In genomic region chr15:37094542-37095196, GRCh38 we compare ENCODE assay signal across 12 cellular contexts. TPM values are rescaled to one million over a fixed set of nuclear protein-coding genes. Genes with fewer than 3 reads are reported as not detected.
DNase-seq lines count a peak whose midpoint lies in the region; ATAC-seq and TF ChIP-seq lines count a peak whose summit lies in the region.
"Had no signal": no experiment of that assay in that cellular context is flagged by ENCODE, and none has a peak within 500 bp of the region (broad histone marks: within the 10 kb centered on the region; RNA-seq: fewer than 3 reads in every experiment).

No MANE protein-coding gene starts in this region.

- CTCF ChIA-PET in naive thymus-derived CD4-positive, alpha-beta T cell (lab: Charles Lee): no interaction called here

- H3K9me3 Mint-ChIP-seq in natural killer cell treated with Interleukin-12 subunit alpha and Interleukin-12 subunit beta and Interleukin-15 and Interleukin-18, amount 100 ng/mL, for 72 hours: no peaks in the 10 kb centered on the region
- peaks cover 0 to 16% (median 0%) of the 10 kb centered on the region in 11 donors for H3K9me3 Mint-ChIP-seq in naive thymus-derived CD4-positive, alpha-beta T cell
- H3K9me3 Mint-ChIP-seq: central memory CD8-positive, alpha-beta T cell had no signal

- intact Hi-C loops in dorsolateral prefrontal cortex (cut with DNase I): no loop called here
- intact Hi-C loops in naive thymus-derived CD4-positive, alpha-beta T cell (cut with micrococcal nuclease): no loop called here

- peak overlapping the region; percentile 42 to 87 (median 74) for H3K4me3 ChIP-seq in dorsolateral prefrontal cortex
- no peak overlapping the region for H3K4me3 ChIP-seq in mesendoderm (ENCODE audit: low read length)
- peak overlapping the region in 3 of 4 donors; percentile 61 to 88 (median 71) for H3K4me3 ChIP-seq in upper lobe of left lung
- H3K4me3 ChIP-seq in naive thymus-derived CD4-positive, alpha-beta T cell (ENCODE audit: low read length): no peak overlapping the region

- H3K23ac ChIP-seq in mesendoderm (ENCODE audit: low read length): no peak overlapping the region

- ATAC-seq in upper lobe of left lung (ENCODE audit: low FRiP score in 2 of 2) (no peak), GM21576 (IDR thresholded peaks at IDR 0.05; ENCODE audit: unreplicated experiment) (no peak)
- ATAC-seq in natural killer cell treated with Interleukin-12 subunit alpha and Interleukin-12 subunit beta and Interleukin-15 and Interleukin-18, amount 100 ng/mL, for 72 hours: no peak
- no peak for ATAC-seq in naive thymus-derived CD4-positive, alpha-beta T cell

- peaks cover 16 to 20% of the 10 kb centered on the region in 2 donors for H3K4me1 Mint-ChIP-seq in natural killer cell treated with Interleukin-12 subunit alpha and Interleukin-12 subunit beta and Interleukin-15 and Interleukin-18, amount 100 ng/mL, for 72 hours (ENCODE audit: low read depth in 2 of 2)
- H3K4me1 Mint-ChIP-seq in naive thymus-derived CD4-positive, alpha-beta T cell: peaks cover 12 to 43% (median 32%) of the 10 kb centered on the region in 7 donors

- H3K79me2 ChIP-seq in mesendoderm (ENCODE audit: control insufficient read depth, insufficient read depth, low read length): no peaks in the 10 kb centered on the region

- H3K56ac ChIP-seq in mesendoderm (ENCODE audit: low read length): no peak overlapping the region

- H3K27me3 ChIP-seq in dorsolateral prefrontal cortex (peaks cover 0 to 37% (median 9%) of the 10 kb centered on the region in 45 donors), mesendoderm (ENCODE audit: insufficient read depth, low read length, poor library complexity) (peaks cover 22% of the 10 kb centered on the region), upper lobe of left lung (peaks cover 0 to 12% (median 0%) of the 10 kb centered on the region in 4 donors)
- H3K27me3 ChIP-seq in naive thymus-derived CD4-positive, alpha-beta T cell (ENCODE audit: control insufficient read depth in 2 of 2, insufficient read depth in 2 of 2, low read length in 2 of 2): peaks cover 0 to 8% of the 10 kb centered on the region in 2 donors

- H3K27me3 Mint-ChIP-seq in natural killer cell treated with Interleukin-12 subunit alpha and Interleukin-12 subunit beta and Interleukin-15 and Interleukin-18, amount 100 ng/mL, for 72 hours: peaks cover 51 to 73% of the 10 kb centered on the region in 2 donors
- H3K27me3 Mint-ChIP-seq in naive thymus-derived CD4-positive, alpha-beta T cell: peaks cover 70 to 84% (median 80%) of the 10 kb centered on the region in 5 donors

- H3K4me2 ChIP-seq in mesendoderm (ENCODE audit: low read length): no peak overlapping the region

- no peak for TF ChIP-seq POLR2A in upper lobe of left lung (IDR thresholded peaks at IDR 0.05)

- H3K27ac Mint-ChIP-seq in natural killer cell treated with Interleukin-12 subunit alpha and Interleukin-12 subunit beta and Interleukin-15 and Interleukin-18, amount 100 ng/mL, for 72 hours: no peak overlapping the region
- H3K27ac Mint-ChIP-seq in naive thymus-derived CD4-positive, alpha-beta T cell: no peak overlapping the region

- H2BK120ac ChIP-seq in mesendoderm (ENCODE audit: low read depth, low read length): no peak overlapping the region

- no peak overlapping the region for H2BK5ac ChIP-seq in mesendoderm (ENCODE audit: low read length)

- WGBS in mesendoderm (ENCODE audit: extremely low coverage, insufficient coverage, low lambda C conversion rate): no CpG with 5 or more reads among the region's 11 CpGs
- 47 to 50% methylated on average over 11 of the region's 11 CpGs for WGBS in upper lobe of left lung, 2 donors

- no peaks in the 10 kb centered on the region for H3K36me3 Mint-ChIP-seq in natural killer cell treated with Interleukin-12 subunit alpha and Interleukin-12 subunit beta and Interleukin-15 and Interleukin-18, amount 100 ng/mL, for 72 hours
- peaks cover 0 to 5% (median 2%) of the 10 kb centered on the region in 5 donors for H3K36me3 Mint-ChIP-seq in naive thymus-derived CD4-positive, alpha-beta T cell

- TF ChIP-seq CTCF in dorsolateral prefrontal cortex (IDR thresholded peaks at IDR 0.05 in 54 of 56, conservative IDR thresholded peaks at IDR 0.05 in 2 of 56; ENCODE audit: low read depth in 1 of 56, partially characterized antibody in 56 of 56): no peak
- TF ChIP-seq CTCF in upper lobe of left lung (IDR thresholded peaks at IDR 0.05): no peak

- DNase-seq in NCI-H1417 (lab: John Stamatoyannopoulos, UW) (peak in 2 of 3 experiments; percentile 46 to 61), NCI-H1417 treated with DMSO at 0.1 percent for 48 hours (lab: John Stamatoyannopoulos, UW) (no peak), dorsolateral prefrontal cortex (no peak), mesendoderm (no peak), upper lobe of left lung (no peak)
- no peak for DNase-seq in natural killer cell treated with Interleukin-12 subunit alpha and Interleukin-12 subunit beta and Interleukin-15 and Interleukin-18, amount 100 ng/mL, for 72 hours (ENCODE audit: low spot score)
- DNase-seq in naive thymus-derived CD4-positive, alpha-beta T cell: no peak
- DNase-seq: KBM-7; stimulated activated naive CD4-positive, alpha-beta T cell treated with Interleukin-2 at 50 U/mL for 16 hours had no signal

- peaks cover 4% of the 10 kb centered on the region for H3K4me1 ChIP-seq in mesendoderm (ENCODE audit: control insufficient read depth, low read depth, low read length)
- H3K4me1 ChIP-seq in upper lobe of left lung: peaks cover 0 to 21% (median 8%) of the 10 kb centered on the region in 4 donors
- H3K4me1 ChIP-seq in naive thymus-derived CD4-positive, alpha-beta T cell (ENCODE audit: control insufficient read depth in 2 of 2, insufficient read depth in 2 of 2, low read length in 2 of 2): peaks cover 0 to 13% of the 10 kb centered on the region in 2 donors

- H3K18ac ChIP-seq in mesendoderm (ENCODE audit: low read length): peak overlapping the region; percentile 30

- H3K27ac ChIP-seq in dorsolateral prefrontal cortex (peak overlapping the region; percentile 52 to 99 (median 95)), mesendoderm (ENCODE audit: low read depth, low read length) (no peak overlapping the region), upper lobe of left lung (peak overlapping the region; percentile 5 to 95 (median 92))
- H3K27ac ChIP-seq in naive thymus-derived CD4-positive, alpha-beta T cell (ENCODE audit: low read depth, low read length): no peak overlapping the region
- H3K27ac ChIP-seq: 22Rv1 had no signal

- no peak overlapping the region for H3K4ac ChIP-seq in mesendoderm (ENCODE audit: low read depth, low read length)

- H3K9me3 ChIP-seq in upper lobe of left lung: no peaks in the 10 kb centered on the region
- no peaks in the 10 kb centered on the region for H3K9me3 ChIP-seq in naive thymus-derived CD4-positive, alpha-beta T cell (ENCODE audit: control insufficient read depth in 2 of 3, low read length in 3 of 3)

- H4K8ac ChIP-seq in mesendoderm (ENCODE audit: low read depth, low read length): no peak overlapping the region

- H3K79me1 ChIP-seq in mesendoderm (ENCODE audit: low read length): no peaks in the 10 kb centered on the region

- no peak for TF ChIP-seq EP300 in upper lobe of left lung (IDR thresholded peaks at IDR 0.05)

- H4K5ac ChIP-seq in mesendoderm (ENCODE audit: low read length): no peak overlapping the region

- no peak overlapping the region for H2AK5ac ChIP-seq in mesendoderm (ENCODE audit: low read length)

- no peak overlapping the region for H3K4me3 Mint-ChIP-seq in natural killer cell treated with Interleukin-12 subunit alpha and Interleukin-12 subunit beta and Interleukin-15 and Interleukin-18, amount 100 ng/mL, for 72 hours
- peak overlapping the region in 1 of 10 donors; percentile 52 for H3K4me3 Mint-ChIP-seq in naive thymus-derived CD4-positive, alpha-beta T cell
- H3K4me3 Mint-ChIP-seq: central memory CD8-positive, alpha-beta T cell had no signal

- no peak overlapping the region for H2BK15ac ChIP-seq in mesendoderm (replicated peaks; ENCODE audit: low read depth)

- no peak overlapping the region for H3K9ac ChIP-seq in mesendoderm (ENCODE audit: low read length)

- POLR2A ChIA-PET in naive thymus-derived CD4-positive, alpha-beta T cell (lab: Charles Lee): no interaction called here

- H3K36me3 ChIP-seq in mesendoderm (ENCODE audit: control insufficient read depth, insufficient read depth, low read length): no peaks in the 10 kb centered on the region
- H3K36me3 ChIP-seq in upper lobe of left lung: no peaks in the 10 kb centered on the region
- no peaks in the 10 kb centered on the region for H3K36me3 ChIP-seq in naive thymus-derived CD4-positive, alpha-beta T cell (ENCODE audit: control insufficient read depth in 2 of 3, insufficient read depth in 3 of 3, low read length in 3 of 3)

RNA-seq across cellular contexts. Expression of gene MEIS2, which starts 5.7 kb away (rescaled TPM):
- total RNA-seq in dorsolateral prefrontal cortex (10 to 100 TPM; 23.7 to 65.2 (median 44.8) TPM), upper lobe of left lung (10 to 100 TPM; 13.7 to 53.4 (median 21.4) TPM)
- polyA plus RNA-seq in mesendoderm (2013, experiment 1 of 2): 0.14 TPM
- 0.20 TPM for polyA plus RNA-seq in mesendoderm (2013, experiment 2 of 2)
- total RNA-seq in natural killer cell treated with Interleukin-12 subunit alpha and Interleukin-12 subunit beta and Interleukin-15 and Interleukin-18, amount 100 ng/mL, for 72 hours: under 1 TPM in 1 of 2 donors, not detected in 1; 0.26 TPM
- total RNA-seq in naive thymus-derived CD4-positive, alpha-beta T cell: under 1 TPM in 2 of 5 experiments, not detected in 3; 0.07 to 0.71 TPM
- polyA plus RNA-seq in naive thymus-derived CD4-positive, alpha-beta T cell: not detected

Comparison
In these comparisons a context has a peak if more than half of its experiments do, and no peak if none do; other contexts are left out.
1. DNase-seq: peak in NCI-H1417 (2 of 3); none in NCI-H1417 treated with DMSO at 0.1 percent for 48 hours (single experiment), dorsolateral prefrontal cortex (0 of 10), mesendoderm (single experiment), upper lobe of left lung (0 of 2), natural killer cell treated with Interleukin-12 subunit alpha and Interleukin-12 subunit beta and Interleukin-15 and Interleukin-18, amount 100 ng/mL, for 72 hours (single experiment) and naive thymus-derived CD4-positive, alpha-beta T cell (0 of 9).
2. H3K27ac ChIP-seq: peak in dorsolateral prefrontal cortex (59 of 59) and upper lobe of left lung (4 of 4); none in mesendoderm (single experiment) and naive thymus-derived CD4-positive, alpha-beta T cell (single experiment).
3. H3K4me3 ChIP-seq: peak in dorsolateral prefrontal cortex (59 of 59) and upper lobe of left lung (3 of 4); none in mesendoderm (single experiment) and naive thymus-derived CD4-positive, alpha-beta T cell (single experiment).
4. RNA of gene MEIS2, which starts 5.7 kb away (total RNA-seq): 23.7 to 65.2 TPM in dorsolateral prefrontal cortex and 13.7 to 53.4 TPM in upper lobe of left lung; 0.26 TPM in natural killer cell treated with Interleukin-12 subunit alpha and Interleukin-12 subunit beta and Interleukin-15 and Interleukin-18, amount 100 ng/mL, for 72 hours and 0.07 to 0.71 TPM in naive thymus-derived CD4-positive, alpha-beta T cell; every median in the first group is over 4 times any median in the second.